In the genomic region with DNA sequence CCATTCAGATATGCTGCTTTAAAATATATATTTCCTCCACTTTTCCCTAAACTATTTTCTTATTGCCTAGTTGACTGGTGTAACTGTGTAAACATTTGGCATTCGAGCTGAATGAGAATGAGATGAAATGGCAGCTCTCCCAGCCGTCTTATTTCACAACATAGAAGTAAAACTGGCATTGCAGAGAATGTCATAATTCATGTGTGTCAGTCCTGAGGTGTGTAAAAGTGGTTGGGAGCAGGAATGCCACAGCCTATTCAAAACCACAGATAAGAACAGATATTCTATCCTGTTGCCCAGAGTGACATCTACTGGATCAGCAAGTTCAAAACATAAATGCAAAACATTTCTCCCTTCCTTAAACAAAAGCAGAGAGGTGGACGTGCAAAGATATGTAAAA, we compare ENCODE assay signal across 9 cellular contexts.
DNase-seq lines count a peak whose midpoint lies in the region; ATAC-seq, FAIRE-seq and TF ChIP-seq lines count a peak whose summit lies in the region.
"Had no signal": no experiment of that assay in that cellular context is flagged by ENCODE, and none has a peak within 500 bp of the region (broad histone marks: within the 10 kb centered on the region; RNA-seq: fewer than 3 reads in every experiment).

No MANE protein-coding gene starts in this region.

- ATAC-seq in A549 (peak; percentile 70 to 83), left ventricle myocardium superior (peak; percentile 74)
- no peak for ATAC-seq in effector memory CD8-positive, alpha-beta T cell (replicated peaks)
- ATAC-seq in activated T-helper 17 cell treated with anti-CD3 and anti-CD28 coated beads, Interleukin-2, amount 50 U/mL, for 72 hours (replicated peaks): no peak

- H3K4me1 Mint-ChIP-seq in effector memory CD8-positive, alpha-beta T cell (ENCODE audit: low read depth in 2 of 2): peaks cover 0 to 7% of the 10 kb centered on the region in 2 donors
- H3K4me1 Mint-ChIP-seq in activated T-helper 17 cell treated with anti-CD3 and anti-CD28 coated beads, Interleukin-2, amount 50 U/mL, for 72 hours: peaks cover 3% of the 10 kb centered on the region

- H3K4me3 Mint-ChIP-seq in effector memory CD8-positive, alpha-beta T cell: no peak overlapping the region
- H3K4me3 Mint-ChIP-seq in activated T-helper 17 cell treated with anti-CD3 and anti-CD28 coated beads, Interleukin-2, amount 50 U/mL, for 72 hours: no peak overlapping the region

- no peak overlapping the region for H3K4me3 ChIP-seq in A549

- 0 out of 3 replicates have a peak overlapping the region, but pooled peaks have one; percentile 29 for H3K4me2 ChIP-seq in A549

- 0 out of 3 replicates have a peak, but pooled peaks cover 3% of the 10 kb centered on the region for H3K4me1 ChIP-seq in A549
- H3K4me1 ChIP-seq: parathyroid adenoma had no signal

- no peak overlapping the region for H3K27ac ChIP-seq in A549
- H3K27ac ChIP-seq: parathyroid adenoma had no signal

- TF ChIP-seq RAD21 in A549 (conservative IDR thresholded peaks at IDR 0.05 in 1 of 2, IDR thresholded peaks at IDR 0.05 in 1 of 2): peak; percentile 47 to 67

- H3K36me3 Mint-ChIP-seq in effector memory CD8-positive, alpha-beta T cell (ENCODE audit: insufficient read depth): no peaks in the 10 kb centered on the region
- no peaks in the 10 kb centered on the region for H3K36me3 Mint-ChIP-seq in activated T-helper 17 cell treated with anti-CD3 and anti-CD28 coated beads, Interleukin-2, amount 50 U/mL, for 72 hours (ENCODE audit: low read depth)

- intact Hi-C loops in left ventricle myocardium superior (cut with micrococcal nuclease): no loop called here

- H3K9me3 Mint-ChIP-seq in effector memory CD8-positive, alpha-beta T cell: peaks cover 0 to 7% of the 10 kb centered on the region in 2 donors
- no peaks in the 10 kb centered on the region for H3K9me3 Mint-ChIP-seq in activated T-helper 17 cell treated with anti-CD3 and anti-CD28 coated beads, Interleukin-2, amount 50 U/mL, for 72 hours

- H3K27me3 Mint-ChIP-seq in effector memory CD8-positive, alpha-beta T cell: no peaks in the 10 kb centered on the region
- H3K27me3 Mint-ChIP-seq in activated T-helper 17 cell treated with anti-CD3 and anti-CD28 coated beads, Interleukin-2, amount 50 U/mL, for 72 hours: no peaks in the 10 kb centered on the region

- H3K9me3 ChIP-seq in A549: no peaks in the 10 kb centered on the region

- 10% methylated on average over 3 of the region's 3 CpGs for WGBS in A549 (ENCODE audit: missing lambda C conversion rate)

- no peak overlapping the region for H3K27ac Mint-ChIP-seq in effector memory CD8-positive, alpha-beta T cell
- H3K27ac Mint-ChIP-seq in activated T-helper 17 cell treated with anti-CD3 and anti-CD28 coated beads, Interleukin-2, amount 50 U/mL, for 72 hours: no peak overlapping the region

- peak in 1 of 2 experiments; percentile 63 for DNase-seq in A549 (ENCODE audit: low read depth in 1 of 2, low spot score in 1 of 2)
- DNase-seq in HT-29 (ENCODE audit: low spot score): peak; percentile 87
- peak; percentile 17 for DNase-seq in SHP77 treated with DMSO at 0.1 percent for 48 hours (lab: John Stamatoyannopoulos, UW)
- DNase-seq in left ventricle myocardium superior: no peak
- DNase-seq in effector memory CD8-positive, alpha-beta T cell: no peak
- DNase-seq in GM10266 (ENCODE audit: extremely low spot score): no peak
- DNase-seq in activated effector memory CD4-positive, alpha-beta T cell treated with anti-CD3 and anti-CD28 coated beads, Interleukin-2, amount 50 U/mL, for 16 hours: no peak

- CTCF ChIA-PET in A549 (lab: Yijun Ruan, JAX): interaction anchor here (0.7 to 1.3 kb wide), 4 partner anchors 8 to 1633 kb away, joined by 3 read pairs; no protein-coding TSS in a partner anchor

- POLR2A ChIA-PET in A549 (lab: Yijun Ruan, JAX): no interaction called here

- no peak for TF ChIP-seq EP300 in A549 (IDR thresholded peaks at IDR 0.05)

- no peak for TF ChIP-seq POLR2A in A549 (IDR thresholded peaks at IDR 0.05; ENCODE audit: low read length)

- peak; percentile 18 for FAIRE-seq in A549 (lab: Jason Lieb, UNC)

- TF ChIP-seq CTCF in A549 (IDR thresholded peaks at IDR 0.05) (peak; percentile 40), GM10266 (IDR thresholded peaks at IDR 0.05; ENCODE audit: control insufficient read depth, insufficient read depth, low read depth, missing control alignments) (no peak)

TF ChIP-seq in A549, 52 proteins besides CTCF, POLR2A, EP300 and RAD21:
- TF ChIP-seq CBX2 (IDR thresholded peaks at IDR 0.05; ENCODE audit: borderline replicate concordance, low read depth) (no peak), SMC3 (IDR thresholded peaks at IDR 0.05) (peak; percentile 56)

Comparison
In these comparisons a context has a peak if more than half of its experiments do, and no peak if none do; other contexts are left out.
1. ATAC-seq: peak in A549 (2 of 2) and left ventricle myocardium superior (single experiment); none in effector memory CD8-positive, alpha-beta T cell (single experiment) and activated T-helper 17 cell treated with anti-CD3 and anti-CD28 coated beads, Interleukin-2, amount 50 U/mL, for 72 hours (single experiment).
2. DNase-seq: peak in HT-29 (single experiment) and SHP77 treated with DMSO at 0.1 percent for 48 hours (single experiment); none in left ventricle myocardium superior (single experiment), effector memory CD8-positive, alpha-beta T cell (0 of 3), GM10266 (single experiment) and activated effector memory CD4-positive, alpha-beta T cell treated with anti-CD3 and anti-CD28 coated beads, Interleukin-2, amount 50 U/mL, for 16 hours (single experiment).